In the genomic region with DNA sequence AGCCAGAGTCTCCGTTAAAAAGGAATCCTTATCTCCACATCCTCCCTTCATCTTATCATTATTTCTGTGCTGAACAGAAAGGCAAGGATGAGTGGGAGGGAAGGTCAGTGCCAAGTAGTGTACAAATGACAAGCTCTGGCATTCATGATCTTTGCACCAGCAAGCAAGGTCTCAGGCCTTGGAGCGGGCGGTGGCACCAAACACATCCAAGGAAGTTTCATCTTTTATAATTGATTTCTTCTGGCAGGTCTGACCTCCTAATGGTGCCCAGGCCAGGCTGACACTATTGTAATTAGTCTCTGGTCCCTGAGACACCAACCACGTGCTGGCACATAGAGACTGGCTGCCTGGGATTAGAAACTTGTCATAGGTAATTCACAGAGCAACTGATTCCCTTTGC, we compare ENCODE assay signal across 26 cellular contexts.
"Had no signal": no experiment of that assay in that cellular context is flagged by ENCODE, and none has a peak within 500 bp of the region (broad histone marks: within the 10 kb centered on the region; RNA-seq: fewer than 3 reads in every experiment).

No MANE protein-coding gene starts in this region.

- H3K27me3 ChIP-seq: brain microvascular endothelial cell, esophagus squamous epithelium, gastroesophageal sphincter had no signal

- H3K36me3 ChIP-seq: brain microvascular endothelial cell, esophagus squamous epithelium, gastroesophageal sphincter, heart right ventricle had no signal

- H3K9me3 ChIP-seq: esophagus squamous epithelium had no signal

- H3K27ac ChIP-seq: brain microvascular endothelial cell, coronary artery, esophagus squamous epithelium, gastroesophageal sphincter, heart right ventricle, VCaP had no signal

- DNase-seq: activated CD4-positive, alpha-beta memory T cell treated with anti-CD3 and anti-CD28 coated beads, Interleukin-2, amount 10 ng/mL, durations not matched to agents 7 days and 5 days; activated CD4-positive, alpha-beta T cell treated with anti-CD3 and anti-CD28 coated beads for 1 hour; activated CD4-positive, alpha-beta T cell treated with anti-CD3 and anti-CD28 coated beads for 4 hours; activated CD4-positive, alpha-beta T cell treated with anti-CD3 and anti-CD28 coated beads, Interleukin-2, amount 10 ng/mL, durations not matched to agents 7 days and 5 days; activated CD4-positive, alpha-beta T cell treated with anti-CD3 and anti-CD28 coated beads, Interleukin-2, amount 50 U/mL, for 4 hours; activated effector memory CD4-positive, alpha-beta T cell treated with Interleukin-2 at 50 U/mL for 16 hours; activated gamma-delta T cell treated with Interleukin-2 at 50 U/mL for 16 hours; activated naive CD4-positive, alpha-beta T cell treated with anti-CD3 and anti-CD28 coated beads, Interleukin-2, amount 50 U/mL, for 16 hours; activated naive CD4-positive, alpha-beta T cell treated with Interleukin-2 at 50 U/mL for 16 hours; activated T-cell treated with anti-CD3 and anti-CD28 coated beads, Interleukin-2, amount 50 U/mL, for 4 hours; amniotic stem cell; anterior cingulate cortex; brain microvascular endothelial cell; dermis blood vessel endothelial cell; effector CD4-positive, alpha-beta T cell; effector memory CD8-positive, alpha-beta T cell; erythroblast; esophagus squamous epithelium; foreskin melanocyte; heart right ventricle; T-helper 1 cell; T-helper 17 cell; T1000 had no signal

- H3K4me1 ChIP-seq: esophagus squamous epithelium, gastroesophageal sphincter, heart right ventricle had no signal

- H3K4me3 ChIP-seq: coronary artery, esophagus squamous epithelium, gastroesophageal sphincter, heart right ventricle had no signal
